In the genomic region with DNA sequence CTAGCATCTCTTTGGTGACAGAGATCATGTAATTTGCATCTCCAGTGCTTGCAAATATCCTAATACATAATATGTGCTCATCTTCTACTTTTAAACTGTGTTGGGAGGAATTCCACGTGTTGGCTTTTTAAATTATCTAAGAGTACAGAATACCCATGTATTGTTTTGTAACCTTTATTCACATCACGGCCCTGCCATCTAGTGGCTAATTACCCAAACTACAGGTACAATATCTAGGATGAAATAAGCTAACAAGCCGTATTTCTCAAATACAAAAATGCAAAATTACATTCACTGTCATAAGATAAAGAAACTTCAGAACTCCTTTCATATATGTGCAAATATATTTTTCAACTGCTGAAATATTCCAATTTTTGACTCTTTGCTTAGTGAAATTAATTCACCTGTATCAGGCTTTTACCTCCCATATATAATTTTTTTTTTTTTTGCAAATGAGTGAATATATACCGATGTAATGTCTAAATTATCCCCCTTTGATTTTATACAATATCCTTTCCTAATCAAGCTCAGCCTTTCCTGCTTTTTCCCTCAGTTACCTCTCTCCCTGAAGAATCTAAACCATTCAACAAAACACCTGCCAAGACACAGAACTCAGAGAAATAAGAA, we compare ENCODE assay signal across 8 cellular contexts. TPM values are rescaled to one million over a fixed set of nuclear protein-coding genes. Genes with fewer than 3 reads are reported as not detected.
DNase-seq lines count a peak whose midpoint lies in the region; ATAC-seq, FAIRE-seq and TF ChIP-seq lines count a peak whose summit lies in the region.

No MANE protein-coding gene starts in this region.

- no peaks in the 10 kb centered on the region for H3K36me3 ChIP-seq in kidney (ENCODE audit: control insufficient read depth in 1 of 2, insufficient read depth in 2 of 2, low read length in 2 of 2)
- H3K36me3 ChIP-seq in vagina, result no peaks in the 10 kb centered on the region

- H3K4me3 ChIP-seq in kidney (ENCODE audit: low read length in 2 of 2) (no peak overlapping the region), vagina (no peak overlapping the region)

- H3K4me1 Mint-ChIP-seq in activated CD4-positive, alpha-beta memory T cell treated with anti-CD3 and anti-CD28 coated beads for 36 hours (ENCODE audit: low read depth), result no peaks in the 10 kb centered on the region

- H3K27me3 Mint-ChIP-seq in activated CD4-positive, alpha-beta memory T cell treated with anti-CD3 and anti-CD28 coated beads for 36 hours, result peaks cover 18% of the 10 kb centered on the region

- no peak overlapping the region for H3K4me3 Mint-ChIP-seq in activated CD4-positive, alpha-beta memory T cell treated with anti-CD3 and anti-CD28 coated beads for 36 hours

- POLR2A ChIA-PET in activated CD4-positive, alpha-beta memory T cell treated with anti-CD3 and anti-CD28 coated beads for 36 hours (lab: Charles Lee), result no interaction called here

- ATAC-seq in GM21447 (IDR thresholded peaks at IDR 0.05; ENCODE audit: unreplicated experiment), result peak; percentile 50

- CTCF ChIA-PET in activated CD4-positive, alpha-beta memory T cell treated with anti-CD3 and anti-CD28 coated beads for 36 hours (lab: Charles Lee), result interaction anchor here (0.6 to 1.4 kb wide), 17 partner anchors 8 to 1921 kb away, joined by 3 to 5 read pairs (median 3); no protein-coding TSS in a partner anchor

- peak; percentile 83 for DNase-seq in DMS53 (lab: John Stamatoyannopoulos, UW)
- DNase-seq in NCI-H2029 (lab: John Stamatoyannopoulos, UW), result peak; percentile 16
- DNase-seq in amniotic epithelial cell (ENCODE audit: low read depth), result peak; percentile 24
- DNase-seq in kidney, result no peak
- DNase-seq in vagina (ENCODE audit: extremely low spot score in 2 of 2), result no peak
- DNase-seq in NCI-H2196 treated with DMSO at 0.1 percent for 48 hours (lab: John Stamatoyannopoulos, UW; ENCODE audit: unreplicated experiment), result no peak
- DNase-seq in activated CD4-positive, alpha-beta memory T cell treated with anti-CD3 and anti-CD28 coated beads for 36 hours, result no peak

- H3K4me1 ChIP-seq in kidney (ENCODE audit: control insufficient read depth in 1 of 2, insufficient read depth in 1 of 2, low read depth in 1 of 2, low read length in 2 of 2) (no peaks in the 10 kb centered on the region), vagina (no peaks in the 10 kb centered on the region)

- H3K27ac ChIP-seq in kidney (ENCODE audit: low read depth in 2 of 2, low read length in 2 of 2), result no peak overlapping the region
- no peak overlapping the region for H3K27ac ChIP-seq in vagina

- TF ChIP-seq CTCF in kidney (IDR thresholded peaks at IDR 0.05; ENCODE audit: borderline replicate concordance, extremely low read depth, insufficient read depth) (peak; percentile 56), vagina (IDR thresholded peaks at IDR 0.05) (peak; percentile 24 to 57 (median 47))

- H3K36me3 Mint-ChIP-seq in activated CD4-positive, alpha-beta memory T cell treated with anti-CD3 and anti-CD28 coated beads for 36 hours, result peaks cover 3% of the 10 kb centered on the region

- no peak overlapping the region for H3K9ac ChIP-seq in kidney (ENCODE audit: low read length in 2 of 2)

- H3K27ac Mint-ChIP-seq in activated CD4-positive, alpha-beta memory T cell treated with anti-CD3 and anti-CD28 coated beads for 36 hours, result no peak overlapping the region

- H3K9me3 ChIP-seq in kidney (ENCODE audit: control insufficient read depth in 1 of 2, low read length in 2 of 2) (no peaks in the 10 kb centered on the region), vagina (no peaks in the 10 kb centered on the region)

- intact Hi-C loops in kidney (cut with DNase I), result no loop called here
- intact Hi-C loops in vagina (cut with DNase I), result no loop called here
- intact Hi-C loops in activated CD4-positive, alpha-beta memory T cell treated with anti-CD3 and anti-CD28 coated beads for 36 hours (cut with micrococcal nuclease), result loop anchor here (1.0 to 5.0 kb wide), 4 partner anchors 403 to 941 kb away; no protein-coding TSS in a partner anchor

- TF ChIP-seq POLR2A in vagina (IDR thresholded peaks at IDR 0.05), result no peak

- H3K9me3 Mint-ChIP-seq in activated CD4-positive, alpha-beta memory T cell treated with anti-CD3 and anti-CD28 coated beads for 36 hours, result peaks cover 4% of the 10 kb centered on the region

- no peaks in the 10 kb centered on the region for H3K27me3 ChIP-seq in vagina

- FAIRE-seq in kidney (lab: Jason Lieb, UNC), result peak; percentile 15

RNA-seq across cellular contexts. Expression of a gene that starts 30.3 kb away (rescaled TPM):
- total RNA-seq in kidney, result 28.2 TPM
- polyA plus RNA-seq in kidney (ENCODE audit: insufficient read depth, low read depth, low replicate concordance), result 27.4 TPM
- 25.0 TPM for total RNA-seq in vagina
- 10 to 100 TPM; 39.1 TPM for total RNA-seq in activated CD4-positive, alpha-beta memory T cell treated with anti-CD3 and anti-CD28 coated beads for 36 hours

Comparison
In these comparisons a context has a peak if more than half of its experiments do, and no peak if none do; other contexts are left out.
1. DNase-seq: peak in DMS53 (single experiment), NCI-H2029 (single experiment) and amniotic epithelial cell (single experiment); none in kidney (single experiment), vagina (0 of 2), NCI-H2196 treated with DMSO at 0.1 percent for 48 hours (single experiment) and activated CD4-positive, alpha-beta memory T cell treated with anti-CD3 and anti-CD28 coated beads for 36 hours (single experiment).